In genomic region chrX:136047001-136047642, GRCh38 we compare ENCODE assay signal across 21 cellular contexts.
DNase-seq lines count a peak whose midpoint lies in the region; ATAC-seq and TF ChIP-seq lines count a peak whose summit lies in the region.
"Had no signal": no experiment of that assay in that cellular context is flagged by ENCODE, and none has a peak within 500 bp of the region (broad histone marks: within the 10 kb centered on the region; RNA-seq: fewer than 3 reads in every experiment).

No MANE protein-coding gene starts in this region.

- no peaks in the 10 kb centered on the region for H4K20me1 ChIP-seq in PC-3 (ENCODE audit: low read length)
- no peaks in the 10 kb centered on the region for H4K20me1 ChIP-seq in fibroblast of lung (ENCODE audit: control insufficient read depth, extremely low read depth, insufficient read depth, low read length)

- no peak overlapping the region for H3K4me3 Mint-ChIP-seq in CD14-positive monocyte
- no peak overlapping the region for H3K4me3 Mint-ChIP-seq in naive thymus-derived CD8-positive, alpha-beta T cell
- H3K4me3 Mint-ChIP-seq: activated CD4-positive, alpha-beta T cell treated with anti-CD3 and anti-CD28 coated beads for 36 hours; activated naive CD8-positive, alpha-beta T cell treated with anti-CD3 and anti-CD28 coated beads, Interleukin-2, amount 10 ng/mL, durations not matched to agents 7 days and 5 days; dendritic cell treated with granulocyte-macrophage colony-stimulating factor and Interleukin-4, amounts not matched to agents 40 ng/mL and 50 ng/mL, for 4 days had no signal

- H3K9me3 ChIP-seq in PC-3 (ENCODE audit: low read length), result no peaks in the 10 kb centered on the region
- no peaks in the 10 kb centered on the region for H3K9me3 ChIP-seq in fibroblast of lung (ENCODE audit: control insufficient read depth, insufficient read depth, low read depth, low read length)
- no peaks in the 10 kb centered on the region for H3K9me3 ChIP-seq in psoas muscle
- H3K9me3 ChIP-seq in stomach, result no peaks in the 10 kb centered on the region
- H3K9me3 ChIP-seq: BLaER1, breast epithelium had no signal

- TF ChIP-seq EP300 in stomach (IDR thresholded peaks at IDR 0.05), result no peak

- POLR2A ChIA-PET in PC-3 (lab: Charles Lee; ENCODE audit: unreplicated experiment), result no interaction called here
- POLR2A ChIA-PET in naive thymus-derived CD8-positive, alpha-beta T cell (lab: Charles Lee), result no interaction called here

- H3K4me3 ChIP-seq in PC-3 (ENCODE audit: low read length), result peak overlapping the region; percentile 44; the same call in 1 of the 2 replicates
- H3K4me3 ChIP-seq in fibroblast of lung (replicated peaks in 1 of 4; ENCODE audit: control extremely low read depth in 1 of 4, insufficient read depth in 1 of 4, low read depth in 3 of 4, low read length in 4 of 4), result no peak overlapping the region
- no peak overlapping the region for H3K4me3 ChIP-seq in psoas muscle
- no peak overlapping the region for H3K4me3 ChIP-seq in stomach
- H3K4me3 ChIP-seq: BLaER1, breast epithelium had no signal

- no TSS peak for BruUV-seq in PC-3 (replicated peaks; lab: Mats Ljungman, UMichigan)

- H3K4me1 ChIP-seq in PC-3 (ENCODE audit: insufficient read depth, low read length) (peaks cover 36% of the 10 kb centered on the region), fibroblast of lung (ENCODE audit: control insufficient read depth, extremely low read depth, insufficient read depth, low read length) (peaks cover 3% of the 10 kb centered on the region), psoas muscle (peaks cover 4% of the 10 kb centered on the region), stomach (no peaks in the 10 kb centered on the region)
- H3K4me1 ChIP-seq: BLaER1, breast epithelium had no signal

- WGBS in psoas muscle, 3 donors, result 34 to 54% (median 37%) methylated on average over 2 of the region's 2 CpGs
- WGBS in stomach, 5 donors, result 47 to 73% (median 53%) methylated on average over 2 of the region's 2 CpGs

- peaks cover 0 to 3% (median 0%) of the 10 kb centered on the region in 7 donors for H3K9me3 Mint-ChIP-seq in CD14-positive monocyte
- H3K9me3 Mint-ChIP-seq in naive thymus-derived CD8-positive, alpha-beta T cell, result no peaks in the 10 kb centered on the region
- H3K9me3 Mint-ChIP-seq: activated naive CD8-positive, alpha-beta T cell treated with anti-CD3 and anti-CD28 coated beads, Interleukin-2, amount 10 ng/mL, durations not matched to agents 7 days and 5 days; dendritic cell treated with granulocyte-macrophage colony-stimulating factor and Interleukin-4, amounts not matched to agents 40 ng/mL and 50 ng/mL, for 4 days had no signal

- no peaks in the 10 kb centered on the region for H3K9me2 ChIP-seq in PC-3 (replicated peaks; ENCODE audit: low read length)

- H3K27ac ChIP-seq in PC-3 (ENCODE audit: low read length) (peak overlapping the region; percentile 100), fibroblast of lung (ENCODE audit: insufficient read depth, low read length) (peak overlapping the region; percentile 51), psoas muscle (peak overlapping the region; percentile 30), stomach (peak overlapping the region in 1 of 5 donors; percentile 26)
- H3K27ac ChIP-seq: BLaER1, breast epithelium had no signal

- no peak for TF ChIP-seq CTCF in PC-3 (conservative IDR thresholded peaks at IDR 0.05; ENCODE audit: low read depth, low read length)
- TF ChIP-seq CTCF in fibroblast of lung (conservative IDR thresholded peaks at IDR 0.05 in 1 of 2, IDR thresholded peaks at IDR 0.05 in 1 of 2; ENCODE audit: low read depth in 1 of 2, low read length in 2 of 2), result no peak
- no peak for TF ChIP-seq CTCF in psoas muscle (IDR thresholded peaks at IDR 0.05)
- TF ChIP-seq CTCF in CD14-positive monocyte (IDR thresholded peaks at IDR 0.05), result no peak
- no peak for TF ChIP-seq CTCF in stomach (IDR thresholded peaks at IDR 0.05)

- peak overlapping the region; percentile 80 for H3K4me2 ChIP-seq in PC-3 (ENCODE audit: low read length)
- H3K4me2 ChIP-seq in fibroblast of lung (ENCODE audit: extremely low read depth, insufficient read depth, low read length), result no peak overlapping the region
- H3K4me2 ChIP-seq: BLaER1 had no signal

- H3K36me3 Mint-ChIP-seq in CD14-positive monocyte, result peaks cover 24 to 31% of the 10 kb centered on the region in 2 donors
- peaks cover 0 to 31% (median 0%) of the 10 kb centered on the region in 3 donors for H3K36me3 Mint-ChIP-seq in naive thymus-derived CD8-positive, alpha-beta T cell

- H3F3A ChIP-seq in PC-3 (ENCODE audit: low read length, unreplicated experiment), result peaks cover 7% of the 10 kb centered on the region

- CTCF ChIA-PET in PC-3 (lab: Charles Lee), result interaction anchor here (0.7 to 1.0 kb wide), 2 partner anchors 38 to 116 kb away, joined by 3 read pairs; no protein-coding TSS in a partner anchor

- intact Hi-C loops in PC-3 (cut with micrococcal nuclease), result loop anchor here (1.0 to 5.0 kb wide), 4 partner anchors 18 to 115 kb away; no protein-coding TSS in a partner anchor
- intact Hi-C loops in psoas muscle (cut with DNase I), result no loop called here
- intact Hi-C loops in CD14-positive monocyte (cut with micrococcal nuclease), result no loop called here
- intact Hi-C loops in stomach (cut with DNase I; ENCODE audit: low total_unique reads), result no loop called here

- H2AFZ ChIP-seq in PC-3 (ENCODE audit: low read length) (no peak overlapping the region), fibroblast of lung (ENCODE audit: low read length) (no peak overlapping the region)

- H3K4me1 Mint-ChIP-seq in CD14-positive monocyte, result no peaks in the 10 kb centered on the region
- H3K4me1 Mint-ChIP-seq in naive thymus-derived CD8-positive, alpha-beta T cell, result no peaks in the 10 kb centered on the region
- H3K4me1 Mint-ChIP-seq: activated CD4-positive, alpha-beta T cell treated with anti-CD3 and anti-CD28 coated beads for 36 hours; activated naive CD8-positive, alpha-beta T cell treated with anti-CD3 and anti-CD28 coated beads, Interleukin-2, amount 10 ng/mL, durations not matched to agents 7 days and 5 days had no signal

- DNase-seq in EH (ENCODE audit: low read depth) (peak; percentile 76), PC-3 (peak; percentile 90), fibroblast of lung (ENCODE audit: low read depth in 2 of 2) (peak; percentile 36 to 57), psoas muscle (no peak), CD14-positive monocyte (ENCODE audit: low spot score) (no peak), stomach (no peak)
- DNase-seq in naive thymus-derived CD8-positive, alpha-beta T cell, result no peak
- DNase-seq: activated CD4-positive, alpha-beta T cell treated with anti-CD3 and anti-CD28 coated beads for 36 hours; activated naive CD8-positive, alpha-beta T cell treated with anti-CD3 and anti-CD28 coated beads, Interleukin-2, amount 10 ng/mL, durations not matched to agents 7 days and 5 days; erythroblast; head of caudate nucleus; MM.1S; NCI-H1694; NCI-H2227 treated with DMSO at 0.1 percent for 48 hours; occipital lobe; stimulated activated CD4-positive, alpha-beta T cell treated with anti-CD3 and anti-CD28 coated beads, Interleukin-4, amount 100 ng/mL, for 1 hour had no signal

- H3K36me3 ChIP-seq in PC-3 (ENCODE audit: low read depth, low read length) (no peaks in the 10 kb centered on the region), fibroblast of lung (ENCODE audit: control insufficient read depth, insufficient read depth, low read length) (no peaks in the 10 kb centered on the region), psoas muscle (ENCODE audit: insufficient read depth in 1 of 2, low read depth in 1 of 2) (no peaks in the 10 kb centered on the region), stomach (peaks cover 0 to 6% (median 0%) of the 10 kb centered on the region in 4 donors)
- H3K36me3 ChIP-seq: breast epithelium had no signal

- peaks cover 0 to 4% (median 1%) of the 10 kb centered on the region in 3 donors for H3K27me3 Mint-ChIP-seq in CD14-positive monocyte (ENCODE audit: low read depth in 3 of 3)
- H3K27me3 Mint-ChIP-seq in naive thymus-derived CD8-positive, alpha-beta T cell, result no peaks in the 10 kb centered on the region
- H3K27me3 Mint-ChIP-seq: activated CD4-positive, alpha-beta T cell treated with anti-CD3 and anti-CD28 coated beads for 36 hours; activated naive CD8-positive, alpha-beta T cell treated with anti-CD3 and anti-CD28 coated beads, Interleukin-2, amount 10 ng/mL, durations not matched to agents 7 days and 5 days; dendritic cell treated with granulocyte-macrophage colony-stimulating factor and Interleukin-4, amounts not matched to agents 40 ng/mL and 50 ng/mL, for 4 days had no signal

- no peaks in the 10 kb centered on the region for H3K27me3 ChIP-seq in PC-3 (ENCODE audit: low read length)
- no peaks in the 10 kb centered on the region for H3K27me3 ChIP-seq in fibroblast of lung (ENCODE audit: control insufficient read depth, insufficient read depth, low read length)
- H3K27me3 ChIP-seq in psoas muscle (ENCODE audit: insufficient read depth in 3 of 3, low read length in 2 of 3), result peaks cover 0 to 10% (median 0%) of the 10 kb centered on the region in 3 donors
- no peaks in the 10 kb centered on the region for H3K27me3 ChIP-seq in stomach

- H3K79me2 ChIP-seq in PC-3 (ENCODE audit: low read length), result no peaks in the 10 kb centered on the region
- H3K79me2 ChIP-seq in fibroblast of lung (ENCODE audit: control insufficient read depth, insufficient read depth, low read length), result no peaks in the 10 kb centered on the region

- no peak for TF ChIP-seq POLR2A in stomach (IDR thresholded peaks at IDR 0.05)

- H3K27ac Mint-ChIP-seq in CD14-positive monocyte, result no peak overlapping the region
- H3K27ac Mint-ChIP-seq in naive thymus-derived CD8-positive, alpha-beta T cell, result peak overlapping the region in 1 of 10 donors; percentile 37
- H3K27ac Mint-ChIP-seq: activated CD4-positive, alpha-beta T cell treated with anti-CD3 and anti-CD28 coated beads for 36 hours; activated naive CD8-positive, alpha-beta T cell treated with anti-CD3 and anti-CD28 coated beads, Interleukin-2, amount 10 ng/mL, durations not matched to agents 7 days and 5 days; dendritic cell treated with granulocyte-macrophage colony-stimulating factor and Interleukin-4, amounts not matched to agents 40 ng/mL and 50 ng/mL, for 4 days had no signal

- H3K9ac ChIP-seq in PC-3 (ENCODE audit: low read length), result peak overlapping the region; percentile 92
- H3K9ac ChIP-seq in fibroblast of lung (ENCODE audit: insufficient read depth, low read length), result no peak overlapping the region
- H3K9ac ChIP-seq: BLaER1 had no signal

- ATAC-seq in PC-3 (peak; percentile 75), psoas muscle (peak in 3 of 4 donors; percentile 42 to 83 (median 63)), HG03135 (IDR thresholded peaks at IDR 0.05; ENCODE audit: unreplicated experiment) (no peak)
- no peak for ATAC-seq in naive thymus-derived CD8-positive, alpha-beta T cell
- ATAC-seq: activated CD4-positive, alpha-beta T cell treated with anti-CD3 and anti-CD28 coated beads for 36 hours; HCT116 had no signal

Comparison
In these comparisons a context has a peak if more than half of its experiments do, and no peak if none do; other contexts are left out.
1. DNase-seq: peak in EH (single experiment), PC-3 (single experiment) and fibroblast of lung (2 of 2); none in psoas muscle (0 of 2), CD14-positive monocyte (single experiment), naive thymus-derived CD8-positive, alpha-beta T cell (0 of 10) and stomach (single experiment).
2. ATAC-seq: peak in PC-3 (single experiment) and psoas muscle (3 of 4); none in naive thymus-derived CD8-positive, alpha-beta T cell (0 of 2) and HG03135 (single experiment).